Comparison of ENCODE assay signal across 8 cellular contexts in the genomic region with DNA sequence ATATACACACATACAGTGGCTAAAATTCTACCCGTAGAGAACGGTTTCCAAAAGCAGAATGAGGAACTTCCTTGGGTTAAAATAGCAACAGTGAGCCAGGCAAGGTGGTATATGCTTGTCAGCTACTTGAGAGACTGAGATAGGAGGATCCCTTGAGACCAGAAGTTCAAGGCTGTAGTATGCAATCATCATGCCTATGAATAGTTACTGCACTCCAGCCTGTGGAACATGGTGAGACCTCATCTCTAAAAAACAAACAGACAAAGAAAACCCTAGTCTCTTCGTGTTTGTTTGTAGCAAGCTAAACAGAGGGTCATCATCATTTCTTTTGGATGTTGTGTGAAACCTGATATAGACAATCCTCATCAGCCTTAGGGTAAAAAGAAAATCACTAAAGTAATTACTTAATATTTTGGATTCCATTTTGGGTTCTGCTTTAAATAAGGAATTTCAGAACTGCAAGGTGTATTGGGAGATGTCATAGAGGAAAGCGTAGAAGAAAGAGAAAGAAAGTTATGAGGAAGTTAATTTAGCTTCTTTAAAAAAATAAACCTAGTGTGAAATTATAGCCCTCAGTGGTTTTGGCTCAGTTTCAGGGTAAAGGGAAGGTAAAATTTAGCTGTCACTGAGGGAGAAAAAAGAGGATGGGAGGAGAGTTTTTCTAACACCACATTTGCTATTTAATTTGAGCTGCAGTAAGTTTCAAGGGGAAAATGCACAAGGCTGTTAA. TPM values are rescaled to one million over a fixed set of nuclear protein-coding genes. Genes with fewer than 3 reads are reported as not detected.
DNase-seq lines count a peak whose midpoint lies in the region; ATAC-seq lines count a peak whose summit lies in the region.

No MANE protein-coding gene starts in this region.

- DNase-seq in stimulated activated naive CD8-positive, alpha-beta T cell treated with anti-CD3 and anti-CD28 coated beads, Interleukin-15, amount 100 ng/mL, for 72 hours = no peak
- DNase-seq in NOMO-1 (lab: John Stamatoyannopoulos, UW; ENCODE audit: unreplicated experiment in 2 of 2) = peak; percentile 57 to 94
- no peak for DNase-seq in activated T-helper 1 cell treated with anti-CD3 and anti-CD28 coated beads, Interleukin-12 subunit alpha, Interleukin-12 subunit beta, Interleukin-2, Interleukin-4 antibody, amounts not matched to agents 30 ng/mL and 10 ng/mL and 1 ng/mL, durations not matched to agents 14 hours and 24 hours and 36 hours (ENCODE audit: low spot score)
- no peak for DNase-seq in SHP77 (lab: John Stamatoyannopoulos, UW)
- DNase-seq in glomerular visceral epithelial cell (ENCODE audit: extremely low spot score) = no peak
- no peak for DNase-seq in NCI-H146 treated with DMSO at 0.1 percent for 48 hours (lab: John Stamatoyannopoulos, UW; ENCODE audit: unreplicated experiment)

- ATAC-seq in stimulated activated naive CD8-positive, alpha-beta T cell treated with anti-CD3 and anti-CD28 coated beads, Interleukin-15, amount 100 ng/mL, for 72 hours = no peak
- ATAC-seq in HG03025 (IDR thresholded peaks at IDR 0.05; ENCODE audit: low FRiP score, unreplicated experiment) = peak; percentile 80

- peaks cover 7% of the 10 kb centered on the region for H3K9me3 Mint-ChIP-seq in stimulated activated naive CD8-positive, alpha-beta T cell treated with anti-CD3 and anti-CD28 coated beads, Interleukin-15, Interleukin-2, amounts not matched to agents 100 ng/mL and 50 ng/mL, for 24 hours
- H3K9me3 Mint-ChIP-seq in stimulated activated naive CD8-positive, alpha-beta T cell treated with anti-CD3 and anti-CD28 coated beads, Interleukin-15, amount 100 ng/mL, for 72 hours = peaks cover 14 to 20% of the 10 kb centered on the region in 2 donors
- H3K9me3 Mint-ChIP-seq in activated T-helper 1 cell treated with anti-CD3 and anti-CD28 coated beads, Interleukin-12 subunit alpha, Interleukin-12 subunit beta, Interleukin-2, Interleukin-4 antibody, amounts not matched to agents 30 ng/mL and 10 ng/mL and 1 ng/mL, durations not matched to agents 14 hours and 24 hours and 36 hours = peaks cover 14% of the 10 kb centered on the region

- no peaks in the 10 kb centered on the region for H3K36me3 Mint-ChIP-seq in stimulated activated naive CD8-positive, alpha-beta T cell treated with anti-CD3 and anti-CD28 coated beads, Interleukin-15, Interleukin-2, amounts not matched to agents 100 ng/mL and 50 ng/mL, for 24 hours (ENCODE audit: low read depth)
- peaks cover 4% of the 10 kb centered on the region for H3K36me3 Mint-ChIP-seq in activated T-helper 1 cell treated with anti-CD3 and anti-CD28 coated beads, Interleukin-12 subunit alpha, Interleukin-12 subunit beta, Interleukin-2, Interleukin-4 antibody, amounts not matched to agents 30 ng/mL and 10 ng/mL and 1 ng/mL, durations not matched to agents 14 hours and 24 hours and 36 hours (ENCODE audit: low read depth)

- intact Hi-C loops in activated T-helper 1 cell treated with anti-CD3 and anti-CD28 coated beads, Interleukin-12 subunit alpha, Interleukin-12 subunit beta, Interleukin-2, Interleukin-4 antibody, amounts not matched to agents 30 ng/mL and 10 ng/mL and 1 ng/mL, durations not matched to agents 14 hours and 24 hours and 36 hours (cut with micrococcal nuclease) = no loop called here

- H3K27me3 Mint-ChIP-seq in stimulated activated naive CD8-positive, alpha-beta T cell treated with anti-CD3 and anti-CD28 coated beads, Interleukin-15, Interleukin-2, amounts not matched to agents 100 ng/mL and 50 ng/mL, for 24 hours = no peaks in the 10 kb centered on the region
- H3K27me3 Mint-ChIP-seq in stimulated activated naive CD8-positive, alpha-beta T cell treated with anti-CD3 and anti-CD28 coated beads, Interleukin-15, amount 100 ng/mL, for 72 hours = peaks cover 37% of the 10 kb centered on the region
- peaks cover 15% of the 10 kb centered on the region for H3K27me3 Mint-ChIP-seq in activated T-helper 1 cell treated with anti-CD3 and anti-CD28 coated beads, Interleukin-12 subunit alpha, Interleukin-12 subunit beta, Interleukin-2, Interleukin-4 antibody, amounts not matched to agents 30 ng/mL and 10 ng/mL and 1 ng/mL, durations not matched to agents 14 hours and 24 hours and 36 hours (ENCODE audit: insufficient read depth)

- peak overlapping the region; percentile 15 for H3K27ac Mint-ChIP-seq in stimulated activated naive CD8-positive, alpha-beta T cell treated with anti-CD3 and anti-CD28 coated beads, Interleukin-15, Interleukin-2, amounts not matched to agents 100 ng/mL and 50 ng/mL, for 24 hours
- no peak overlapping the region for H3K27ac Mint-ChIP-seq in stimulated activated naive CD8-positive, alpha-beta T cell treated with anti-CD3 and anti-CD28 coated beads, Interleukin-15, amount 100 ng/mL, for 72 hours
- H3K27ac Mint-ChIP-seq in activated T-helper 1 cell treated with anti-CD3 and anti-CD28 coated beads, Interleukin-12 subunit alpha, Interleukin-12 subunit beta, Interleukin-2, Interleukin-4 antibody, amounts not matched to agents 30 ng/mL and 10 ng/mL and 1 ng/mL, durations not matched to agents 14 hours and 24 hours and 36 hours = no peak overlapping the region

- H3K4me1 Mint-ChIP-seq in stimulated activated naive CD8-positive, alpha-beta T cell treated with anti-CD3 and anti-CD28 coated beads, Interleukin-15, Interleukin-2, amounts not matched to agents 100 ng/mL and 50 ng/mL, for 24 hours (ENCODE audit: low read depth) = peaks cover 48% of the 10 kb centered on the region
- H3K4me1 Mint-ChIP-seq in stimulated activated naive CD8-positive, alpha-beta T cell treated with anti-CD3 and anti-CD28 coated beads, Interleukin-15, amount 100 ng/mL, for 72 hours = peaks cover 15% of the 10 kb centered on the region
- peaks cover 10% of the 10 kb centered on the region for H3K4me1 Mint-ChIP-seq in activated T-helper 1 cell treated with anti-CD3 and anti-CD28 coated beads, Interleukin-12 subunit alpha, Interleukin-12 subunit beta, Interleukin-2, Interleukin-4 antibody, amounts not matched to agents 30 ng/mL and 10 ng/mL and 1 ng/mL, durations not matched to agents 14 hours and 24 hours and 36 hours (ENCODE audit: low read depth)

- peak overlapping the region; percentile 12 for H3K4me3 Mint-ChIP-seq in stimulated activated naive CD8-positive, alpha-beta T cell treated with anti-CD3 and anti-CD28 coated beads, Interleukin-15, Interleukin-2, amounts not matched to agents 100 ng/mL and 50 ng/mL, for 24 hours
- no peak overlapping the region for H3K4me3 Mint-ChIP-seq in stimulated activated naive CD8-positive, alpha-beta T cell treated with anti-CD3 and anti-CD28 coated beads, Interleukin-15, amount 100 ng/mL, for 72 hours
- H3K4me3 Mint-ChIP-seq in activated T-helper 1 cell treated with anti-CD3 and anti-CD28 coated beads, Interleukin-12 subunit alpha, Interleukin-12 subunit beta, Interleukin-2, Interleukin-4 antibody, amounts not matched to agents 30 ng/mL and 10 ng/mL and 1 ng/mL, durations not matched to agents 14 hours and 24 hours and 36 hours = no peak overlapping the region

RNA-seq across cellular contexts. Expression of a gene that starts 46.5 kb away (rescaled TPM):
- total RNA-seq in activated T-helper 1 cell treated with anti-CD3 and anti-CD28 coated beads, Interleukin-12 subunit alpha, Interleukin-12 subunit beta, Interleukin-2, Interleukin-4 antibody, amounts not matched to agents 30 ng/mL and 10 ng/mL and 1 ng/mL, durations not matched to agents 14 hours and 24 hours and 36 hours = 3.2 TPM in 2 replicates

RNA-seq across cellular contexts. Expression of a gene that starts 55.5 kb away (rescaled TPM):
- total RNA-seq in activated T-helper 1 cell treated with anti-CD3 and anti-CD28 coated beads, Interleukin-12 subunit alpha, Interleukin-12 subunit beta, Interleukin-2, Interleukin-4 antibody, amounts not matched to agents 30 ng/mL and 10 ng/mL and 1 ng/mL, durations not matched to agents 14 hours and 24 hours and 36 hours = 1.3 and 1.4 TPM in 2 replicates

RNA-seq across cellular contexts. Expression of a gene that starts 55.8 kb away (rescaled TPM):
- total RNA-seq in activated T-helper 1 cell treated with anti-CD3 and anti-CD28 coated beads, Interleukin-12 subunit alpha, Interleukin-12 subunit beta, Interleukin-2, Interleukin-4 antibody, amounts not matched to agents 30 ng/mL and 10 ng/mL and 1 ng/mL, durations not matched to agents 14 hours and 24 hours and 36 hours = 2.3 and 3.0 TPM in 2 replicates

Comparison
In these comparisons a context has a peak if more than half of its experiments do, and no peak if none do; other contexts are left out.
1. DNase-seq: peak in NOMO-1 (2 of 2); none in stimulated activated naive CD8-positive, alpha-beta T cell treated with anti-CD3 and anti-CD28 coated beads, Interleukin-15, amount 100 ng/mL, for 72 hours (0 of 2), activated T-helper 1 cell treated with anti-CD3 and anti-CD28 coated beads, Interleukin-12 subunit alpha, Interleukin-12 subunit beta, Interleukin-2, Interleukin-4 antibody, amounts not matched to agents 30 ng/mL and 10 ng/mL and 1 ng/mL, durations not matched to agents 14 hours and 24 hours and 36 hours (single experiment), SHP77 (0 of 2), glomerular visceral epithelial cell (single experiment) and NCI-H146 treated with DMSO at 0.1 percent for 48 hours (single experiment).